In genomic region chr3:127815001-127815400, GRCh38 we compare ENCODE assay signal across 25 cellular contexts. TPM values are rescaled to one million over a fixed set of nuclear protein-coding genes. Genes with fewer than 3 reads are reported as not detected.
DNase-seq lines count a peak whose midpoint lies in the region; ATAC-seq and TF ChIP-seq lines count a peak whose summit lies in the region.
"Had no signal": no experiment of that assay in that cellular context is flagged by ENCODE, and none has a peak within 500 bp of the region (broad histone marks: within the 10 kb centered on the region; RNA-seq: fewer than 3 reads in every experiment).

No MANE protein-coding gene starts in this region.

- H3K27me3 Mint-ChIP-seq in type B pancreatic cell: peaks cover 1% of the 10 kb centered on the region

- no peak for ATAC-seq in heart left ventricle
- no peak for ATAC-seq in Right ventricle myocardium superior (ENCODE audit: poor library complexity)
- no peak for ATAC-seq in HG02981 (IDR thresholded peaks at IDR 0.05; ENCODE audit: unreplicated experiment)
- ATAC-seq: activated CD4-positive, CD25-positive, alpha-beta regulatory T cell treated with anti-CD3 and anti-CD28 coated beads, Interleukin-2, amount 50 U/mL, for 24 hours; activated CD8-positive, alpha-beta T cell treated with anti-CD3 and anti-CD28 coated beads for 36 hours; activated naive CD4-positive, alpha-beta T cell treated with anti-CD3 and anti-CD28 coated beads, Interleukin-2, amount 50 U/mL, for 72 hours; CD8-positive, alpha-beta T cell had no signal

- intact Hi-C loops in heart left ventricle (cut with DNase I): loop anchor here in 5 of 10 donors (5.0 to 10.0 kb wide), 4 partner anchors 33 to 70 kb away; no protein-coding TSS in a partner anchor
- intact Hi-C loops in Right ventricle myocardium superior (cut with DNase I): loop anchor here (10.0 kb wide), 1 partner anchor 70 kb away; no protein-coding TSS in a partner anchor

- H3K36me3 Mint-ChIP-seq in type B pancreatic cell: peaks cover 4% of the 10 kb centered on the region
- H3K36me3 Mint-ChIP-seq: activated naive CD4-positive, alpha-beta T cell treated with anti-CD3 and anti-CD28 coated beads, Interleukin-2, amount 50 U/mL, for 72 hours; CD8-positive, alpha-beta T cell had no signal

- peaks cover 0 to 93% (median 69%) of the 10 kb centered on the region in 9 donors for H3K36me3 ChIP-seq in heart left ventricle
- H3K36me3 ChIP-seq: thoracic aorta had no signal

- peak overlapping the region; percentile 1 for H3K4me3 Mint-ChIP-seq in type B pancreatic cell
- H3K4me3 Mint-ChIP-seq: activated CD8-positive, alpha-beta T cell treated with anti-CD3 and anti-CD28 coated beads for 36 hours; CD8-positive, alpha-beta T cell; central memory CD8-positive, alpha-beta T cell; IgD-negative memory B cell; T-helper 1 cell treated with Interleukin-12 subunit alpha and Interleukin-12 subunit beta and Interleukin-4 antibody, amounts not matched to agents 30 μg/mL and 1 μg/mL, for 36 hours had no signal

- H3K9me3 Mint-ChIP-seq in type B pancreatic cell: no peaks in the 10 kb centered on the region
- H3K9me3 Mint-ChIP-seq: activated CD8-positive, alpha-beta T cell treated with anti-CD3 and anti-CD28 coated beads for 36 hours; activated naive CD4-positive, alpha-beta T cell treated with anti-CD3 and anti-CD28 coated beads, Interleukin-2, amount 50 U/mL, for 72 hours; CD8-positive, alpha-beta T cell; central memory CD8-positive, alpha-beta T cell; IgD-negative memory B cell; T-helper 1 cell treated with Interleukin-12 subunit alpha and Interleukin-12 subunit beta and Interleukin-4 antibody, amounts not matched to agents 30 μg/mL and 1 μg/mL, for 36 hours had no signal

- peaks cover 0 to 5% (median 0%) of the 10 kb centered on the region in 12 donors for H3K9me3 ChIP-seq in heart left ventricle
- H3K9me3 ChIP-seq: sigmoid colon, thoracic aorta had no signal

- DNase-seq in heart left ventricle (no peak), Right ventricle myocardium superior (no peak), mucosa of gallbladder (ENCODE audit: low spot score) (peak; percentile 70), type B pancreatic cell (ENCODE audit: extremely low spot score, unreplicated experiment) (no peak), NOMO-1 treated with dmso at 0.1 percent for 144 hours (lab: John Stamatoyannopoulos, UW; ENCODE audit: unreplicated experiment) (no peak), KG1 (lab: John Stamatoyannopoulos, UW) (no peak)
- DNase-seq: activated CD8-positive, alpha-beta T cell treated with anti-CD3 and anti-CD28 coated beads for 36 hours; aorta; NCI-H1105; NCI-H2081; NCI-H345; NCI-H748 treated with DMSO at 0.1 percent for 48 hours; sigmoid colon; stimulated activated naive CD4-positive, alpha-beta T cell had no signal

- TF ChIP-seq CTCF in heart left ventricle (IDR thresholded peaks at IDR 0.05) (no peak), type B pancreatic cell (conservative IDR thresholded peaks at IDR 0.05) (peak; percentile 32)

- H3K27ac Mint-ChIP-seq in type B pancreatic cell: peak overlapping the region; percentile 87
- H3K27ac Mint-ChIP-seq: activated CD8-positive, alpha-beta T cell treated with anti-CD3 and anti-CD28 coated beads for 36 hours; activated naive CD4-positive, alpha-beta T cell treated with anti-CD3 and anti-CD28 coated beads, Interleukin-2, amount 50 U/mL, for 72 hours; CD8-positive, alpha-beta T cell; IgD-negative memory B cell; T-helper 1 cell treated with Interleukin-12 subunit alpha and Interleukin-12 subunit beta and Interleukin-4 antibody, amounts not matched to agents 30 μg/mL and 1 μg/mL, for 36 hours had no signal

- H3K27ac ChIP-seq in heart left ventricle (peak overlapping the region in 10 of 12 donors; percentile 30 to 97 (median 74)), cingulate gyrus (ENCODE audit: low read depth, low read length) (peak overlapping the region; percentile 57)
- H3K27ac ChIP-seq: SK-N-MC, thoracic aorta had no signal

- WGBS in heart left ventricle, 4 donors: 55 to 73% (median 65%) methylated on average over 7 of the region's 7 CpGs

- H3K4me1 ChIP-seq in heart left ventricle: peaks cover 10 to 82% (median 68%) of the 10 kb centered on the region in 12 donors

- H3K4me3 ChIP-seq in heart left ventricle: no peak overlapping the region
- H3K4me3 ChIP-seq: lung, sigmoid colon, SK-N-MC, thoracic aorta had no signal

- peaks cover 34% of the 10 kb centered on the region for H3K4me1 Mint-ChIP-seq in type B pancreatic cell (ENCODE audit: unreplicated experiment)
- H3K4me1 Mint-ChIP-seq: central memory CD8-positive, alpha-beta T cell had no signal

- no peak for TF ChIP-seq POLR2A in heart left ventricle (IDR thresholded peaks at IDR 0.05)

- no peaks in the 10 kb centered on the region for H3K27me3 ChIP-seq in heart left ventricle
- H3K27me3 ChIP-seq: sigmoid colon had no signal

RNA-seq across cellular contexts. Expression of gene MGLL, which starts 7.3 kb away (rescaled TPM):
- total RNA-seq in heart left ventricle (100 to 1,000 TPM in 1 of 9 donors, 10 to 100 TPM in 8; 41.8 to 119 (median 78.9) TPM), Right ventricle myocardium superior (83.5 TPM), mucosa of gallbladder (193 TPM), type B pancreatic cell (ENCODE audit: low replicate concordance) (9.4 and 28.8 TPM in 2 replicates)
- 10 to 100 TPM; 38.5 to 90.7 TPM for polyA plus RNA-seq in heart left ventricle
